In the genomic region with DNA sequence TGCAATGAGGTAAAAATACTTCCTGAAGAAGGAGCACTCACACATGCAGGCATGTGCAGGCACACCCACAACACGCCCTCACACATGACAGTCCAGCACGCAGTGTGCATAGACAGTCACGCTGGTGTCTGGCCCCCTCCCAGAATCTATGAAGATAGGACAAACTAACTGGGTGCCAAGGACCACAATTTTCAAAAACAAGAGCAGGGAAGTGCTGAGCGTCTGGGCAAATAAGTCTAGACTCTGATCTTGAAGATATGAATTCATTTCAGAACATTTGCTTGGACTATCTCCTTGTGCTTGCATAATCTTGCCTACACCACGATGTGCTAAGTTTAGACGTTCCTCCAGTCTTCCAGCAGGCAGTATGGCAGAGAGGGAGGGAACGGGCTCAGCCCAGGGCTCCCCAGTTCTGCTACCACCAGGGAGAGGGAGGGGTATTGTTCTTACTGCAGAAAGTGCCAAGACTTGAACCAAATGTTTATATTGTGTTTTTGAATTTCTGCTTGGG, we compare ENCODE assay signal across 15 cellular contexts.
DNase-seq lines count a peak whose midpoint lies in the region; ATAC-seq and TF ChIP-seq lines count a peak whose summit lies in the region.
"Had no signal": no experiment of that assay in that cellular context is flagged by ENCODE, and none has a peak within 500 bp of the region (broad histone marks: within the 10 kb centered on the region; RNA-seq: fewer than 3 reads in every experiment).

No MANE protein-coding gene starts in this region.

- TF ChIP-seq CTCF in MCF 10A (IDR thresholded peaks at IDR 0.05; ENCODE audit: unreplicated experiment) (no peak), sigmoid colon (IDR thresholded peaks at IDR 0.05) (no peak)

- H3K4me3 ChIP-seq in CD4-positive, alpha-beta memory T cell (ENCODE audit: low read length in 2 of 2) = no peak overlapping the region
- H3K4me3 ChIP-seq in sigmoid colon = no peak overlapping the region
- H3K4me3 ChIP-seq: BLaER1 treated with 17β-estradiol and CSF1 and Interleukin-3, amounts not matched to agents 10 nM and 100 nM; SJCRH30 had no signal

- no TSS peak for BruUV-seq in MCF 10A (replicated peaks; lab: Mats Ljungman, UMichigan)

- no peaks in the 10 kb centered on the region for H3K9me3 ChIP-seq in CD4-positive, alpha-beta memory T cell (ENCODE audit: control insufficient read depth in 1 of 2, low read length in 2 of 2)
- no peaks in the 10 kb centered on the region for H3K9me3 ChIP-seq in sigmoid colon
- H3K9me3 ChIP-seq: BLaER1 treated with 17β-estradiol and CSF1 and Interleukin-3, amounts not matched to agents 10 nM and 100 nM; SJCRH30 had no signal

- TF ChIP-seq POLR2A in sigmoid colon (IDR thresholded peaks at IDR 0.05) = no peak

- H3K9me3 Mint-ChIP-seq in CD4-positive, alpha-beta memory T cell = no peaks in the 10 kb centered on the region
- H3K9me3 Mint-ChIP-seq in MCF 10A (ENCODE audit: unreplicated experiment) = no peaks in the 10 kb centered on the region
- H3K9me3 Mint-ChIP-seq: activated CD4-positive, alpha-beta memory T cell treated with anti-CD3 and anti-CD28 coated beads, Interleukin-2, amount 10 ng/mL, durations not matched to agents 7 days and 5 days had no signal

- POLR2A ChIA-PET in CD4-positive, alpha-beta memory T cell (lab: Charles Lee; ENCODE audit: partially characterized antibody) = interaction anchor here (1.3 kb wide), 1 partner anchor 276 kb away, joined by 6 read pairs; the partner anchor contains the start of gene KLF6
- POLR2A ChIA-PET in MCF 10A (lab: Yijun Ruan, JAX) = interaction anchor here (0.8 to 1.2 kb wide), 2 partner anchors 9 to 283 kb away, joined by 3 to 4 read pairs; no protein-coding TSS in a partner anchor

- CTCF ChIA-PET in CD4-positive, alpha-beta memory T cell (lab: Charles Lee; ENCODE audit: partially characterized antibody) = no interaction called here
- CTCF ChIA-PET in MCF 10A (lab: Yijun Ruan, JAX) = interaction anchor here (0.6 to 0.7 kb wide), 2 partner anchors 80 to 709 kb away, joined by 3 to 6 read pairs; no protein-coding TSS in a partner anchor

- H3K4me1 Mint-ChIP-seq in CD4-positive, alpha-beta memory T cell = peaks cover 23 to 36% (median 31%) of the 10 kb centered on the region in 4 donors
- H3K4me1 Mint-ChIP-seq in MCF 10A (ENCODE audit: insufficient read depth, unreplicated experiment) = peaks cover 23% of the 10 kb centered on the region

- ATAC-seq in left cardiac atrium (peak; percentile 82 to 87), HG03442 (IDR thresholded peaks at IDR 0.05; ENCODE audit: unreplicated experiment) (no peak)

- peak overlapping the region in 6 of 7 donors; percentile 57 to 84 (median 70) for H3K27ac Mint-ChIP-seq in CD4-positive, alpha-beta memory T cell
- peak overlapping the region; percentile 61 for H3K27ac Mint-ChIP-seq in MCF 10A (ENCODE audit: low read depth, unreplicated experiment)
- H3K27ac Mint-ChIP-seq: activated CD4-positive, alpha-beta memory T cell treated with anti-CD3 and anti-CD28 coated beads, Interleukin-2, amount 10 ng/mL, durations not matched to agents 7 days and 5 days had no signal

- no peak overlapping the region for H3K27ac ChIP-seq in CD4-positive, alpha-beta memory T cell (ENCODE audit: low read depth, low read length)
- H3K27ac ChIP-seq in sigmoid colon = peak overlapping the region; percentile 65 to 83 (median 74)
- H3K27ac ChIP-seq in substantia nigra (ENCODE audit: low read depth, low read length, poor library complexity, severe bottlenecking) = no peak overlapping the region
- H3K27ac ChIP-seq: BLaER1 treated with 17β-estradiol and CSF1 and Interleukin-3, amounts not matched to agents 10 nM and 100 nM; SJCRH30 had no signal

- H3K27me3 ChIP-seq in CD4-positive, alpha-beta memory T cell (ENCODE audit: insufficient read depth, low read length) = no peaks in the 10 kb centered on the region
- no peaks in the 10 kb centered on the region for H3K27me3 ChIP-seq in sigmoid colon
- H3K27me3 ChIP-seq: BLaER1 treated with 17β-estradiol and CSF1 and Interleukin-3, amounts not matched to agents 10 nM and 100 nM; SJCRH30 had no signal

- peak in 1 of 5 donors; percentile 60 for DNase-seq in CD4-positive, alpha-beta memory T cell
- DNase-seq in MCF 10A (ENCODE audit: unreplicated experiment) (no peak), left cardiac atrium (peak; percentile 74), sigmoid colon (peak; percentile 91), NCI-H2196 treated with DMSO at 0.1 percent for 48 hours (lab: John Stamatoyannopoulos, UW; ENCODE audit: unreplicated experiment) (no peak), substantia nigra (lab: John Stamatoyannopoulos, UW) (no peak), NCI-H2107 (lab: John Stamatoyannopoulos, UW) (no peak)
- DNase-seq: activated CD4-positive, alpha-beta memory T cell treated with anti-CD3 and anti-CD28 coated beads, Interleukin-2, amount 10 ng/mL, durations not matched to agents 7 days and 5 days; glutamatergic neuron; naive B cell; NCI-H2227 treated with DMSO at 0.1 percent for 48 hours; SJCRH30; stimulated activated CD4-positive, alpha-beta T cell treated with anti-CD3 and anti-CD28 coated beads, Interleukin-4, amount 100 ng/mL, for 1 hour had no signal

- no peaks in the 10 kb centered on the region for H3K27me3 Mint-ChIP-seq in CD4-positive, alpha-beta memory T cell
- H3K27me3 Mint-ChIP-seq in MCF 10A (ENCODE audit: insufficient read depth, unreplicated experiment) = no peaks in the 10 kb centered on the region
- H3K27me3 Mint-ChIP-seq: activated CD4-positive, alpha-beta memory T cell treated with anti-CD3 and anti-CD28 coated beads, Interleukin-2, amount 10 ng/mL, durations not matched to agents 7 days and 5 days; naive B cell had no signal

- peak overlapping the region in 6 of 8 donors; percentile 2 to 55 (median 20) for H3K4me3 Mint-ChIP-seq in CD4-positive, alpha-beta memory T cell
- H3K4me3 Mint-ChIP-seq in MCF 10A (ENCODE audit: unreplicated experiment) = no peak overlapping the region
- H3K4me3 Mint-ChIP-seq: activated CD4-positive, alpha-beta memory T cell treated with anti-CD3 and anti-CD28 coated beads, Interleukin-2, amount 10 ng/mL, durations not matched to agents 7 days and 5 days; naive B cell had no signal

- H3K4me1 ChIP-seq in CD4-positive, alpha-beta memory T cell (ENCODE audit: insufficient read depth, low read length) = peaks cover 31% of the 10 kb centered on the region
- H3K4me1 ChIP-seq in sigmoid colon = peaks cover 0 to 47% (median 44%) of the 10 kb centered on the region in 4 donors
- H3K4me1 ChIP-seq: SJCRH30 had no signal

- no peaks in the 10 kb centered on the region for H3K36me3 Mint-ChIP-seq in CD4-positive, alpha-beta memory T cell
- H3K36me3 Mint-ChIP-seq in MCF 10A (ENCODE audit: insufficient read depth, unreplicated experiment) = no peaks in the 10 kb centered on the region
- H3K36me3 Mint-ChIP-seq: naive B cell had no signal

- H3K36me3 ChIP-seq in CD4-positive, alpha-beta memory T cell (ENCODE audit: insufficient read depth, low read length) = no peaks in the 10 kb centered on the region
- H3K36me3 ChIP-seq in sigmoid colon = no peaks in the 10 kb centered on the region
- H3K36me3 ChIP-seq: BLaER1 treated with 17β-estradiol and CSF1 and Interleukin-3, amounts not matched to agents 10 nM and 100 nM; SJCRH30 had no signal

- WGBS in sigmoid colon, 2 donors = 18 to 54% methylated on average over 7 of the region's 7 CpGs

- intact Hi-C loops in CD4-positive, alpha-beta memory T cell (cut with micrococcal nuclease) = no loop called here
- intact Hi-C loops in MCF 10A (cut with micrococcal nuclease) (no loop called here), left cardiac atrium (cut with DNase I) (no loop called here), sigmoid colon (cut with DNase I) (loop anchor here (5.0 to 10.0 kb wide), 3 partner anchors 433 to 601 kb away; no protein-coding TSS in a partner anchor)

- no peak for TF ChIP-seq EP300 in sigmoid colon (IDR thresholded peaks at IDR 0.05)

Comparison
In these comparisons a context has a peak if more than half of its experiments do, and no peak if none do; other contexts are left out.
1. DNase-seq: peak in left cardiac atrium (single experiment) and sigmoid colon (single experiment); none in MCF 10A (single experiment), NCI-H2196 treated with DMSO at 0.1 percent for 48 hours (single experiment), substantia nigra (0 of 49) and NCI-H2107 (single experiment).
2. H3K27ac ChIP-seq: peak in sigmoid colon (4 of 4); none in CD4-positive, alpha-beta memory T cell (single experiment) and substantia nigra (single experiment).